8 cellular contexts compared by ENCODE assay signal in genomic region chr3:180802837-180803236, GRCh38.
DNase-seq lines count a peak whose midpoint lies in the region; ATAC-seq and TF ChIP-seq lines count a peak whose summit lies in the region.

No MANE protein-coding gene starts in this region.

- no peaks in the 10 kb centered on the region for H3K9me3 Mint-ChIP-seq in HFFc6

- no peak overlapping the region for H2AFZ ChIP-seq in OCI-LY7 (ENCODE audit: low read length)

- H3K9me2 ChIP-seq in OCI-LY7 (ENCODE audit: insufficient read depth, low read length): no peaks in the 10 kb centered on the region

- no peak overlapping the region for H3K4me3 ChIP-seq in OCI-LY7 (ENCODE audit: low read depth, low read length, poor library complexity, severe bottlenecking)

- H3K4me1 ChIP-seq in OCI-LY7 (ENCODE audit: insufficient read depth, low read length, poor library complexity, severe bottlenecking): no peaks in the 10 kb centered on the region

- TF ChIP-seq CTCF in HFFc6 (IDR thresholded peaks at IDR 0.05) (peak; percentile 68), OCI-LY7 (conservative IDR thresholded peaks at IDR 0.05; ENCODE audit: low read length) (peak; percentile 76)

- no peaks in the 10 kb centered on the region for H4K20me1 ChIP-seq in OCI-LY7 (ENCODE audit: insufficient read depth, low read length)

- H3K36me3 ChIP-seq in OCI-LY7 (ENCODE audit: insufficient read depth, low read length): no peaks in the 10 kb centered on the region

- CTCF ChIA-PET in OCI-LY7 (lab: Charles Lee; ENCODE audit: unreplicated experiment): no interaction called here

- H3K36me3 Mint-ChIP-seq in HFFc6 (ENCODE audit: low read depth): no peaks in the 10 kb centered on the region

- intact Hi-C loops in OCI-LY7 (cut with micrococcal nuclease; ENCODE audit: unreplicated experiment): loop anchor here (10.0 kb wide), 1 partner anchor 212 kb away; no protein-coding TSS in a partner anchor

- H3K27ac ChIP-seq in OCI-LY7 (ENCODE audit: low read depth, low read length, poor library complexity, severe bottlenecking): no peak overlapping the region

- ATAC-seq in HG03439 (IDR thresholded peaks at IDR 0.05; ENCODE audit: unreplicated experiment): no peak

- H3K4me3 Mint-ChIP-seq in HFFc6: no peak overlapping the region

- DNase-seq in Ammon's horn (ENCODE audit: low spot score): peak; percentile 40
- DNase-seq in HFFc6: peak; percentile 9
- peak; percentile 22 for DNase-seq in OCI-LY7 (ENCODE audit: low spot score)
- DNase-seq in globus pallidus (ENCODE audit: low spot score): peak; percentile 38
- no peak for DNase-seq in hepatic stellate cell (ENCODE audit: low spot score)
- no peak for DNase-seq in activated CD4-positive, alpha-beta T cell treated with anti-CD3 and anti-CD28 coated beads, Interleukin-2, amount 50 U/mL, for 48 hours
- DNase-seq in activated CD4-positive, CD25-positive, alpha-beta regulatory T cell (lab: John Stamatoyannopoulos, UW): no peak

- H3K9me3 ChIP-seq in OCI-LY7 (ENCODE audit: low read length): no peaks in the 10 kb centered on the region

- no peaks in the 10 kb centered on the region for H3K79me2 ChIP-seq in OCI-LY7 (ENCODE audit: insufficient read depth, low read depth, low read length)

- no peaks in the 10 kb centered on the region for H3K4me1 Mint-ChIP-seq in HFFc6 (ENCODE audit: low read depth)

- no peaks in the 10 kb centered on the region for H3K27me3 Mint-ChIP-seq in HFFc6 (ENCODE audit: insufficient read depth)

- no peak overlapping the region for H3K27ac Mint-ChIP-seq in HFFc6

- BruUV-seq in OCI-LY7 (replicated peaks; lab: Mats Ljungman, UMichigan): no TSS peak

- POLR2A ChIA-PET in OCI-LY7 (lab: Charles Lee): no interaction called here

- no peak overlapping the region for H3K4me2 ChIP-seq in OCI-LY7 (ENCODE audit: low read length)

Comparison
In these comparisons a context has a peak if more than half of its experiments do, and no peak if none do; other contexts are left out.
1. DNase-seq: peak in Ammon's horn (single experiment), HFFc6 (single experiment), OCI-LY7 (single experiment) and globus pallidus (single experiment); none in hepatic stellate cell (single experiment), activated CD4-positive, alpha-beta T cell treated with anti-CD3 and anti-CD28 coated beads, Interleukin-2, amount 50 U/mL, for 48 hours (0 of 2) and activated CD4-positive, CD25-positive, alpha-beta regulatory T cell (0 of 4).